8 cellular contexts compared by ENCODE assay signal in genomic region chr6:45741437-45742166, GRCh38.
DNase-seq lines count a peak whose midpoint lies in the region; ATAC-seq and TF ChIP-seq lines count a peak whose summit lies in the region.

No MANE protein-coding gene starts in this region.

- 36 to 37% methylated on average over 9 of the region's 9 CpGs for WGBS in upper lobe of left lung, 2 donors

- peak overlapping the region in 2 of 4 donors; percentile 26 for H3K27ac ChIP-seq in upper lobe of left lung

- in situ Hi-C loops in GM13976 (cut with MboI; ENCODE audit: low sequenced_read_pairs, unreplicated experiment): no loop called here

- TF ChIP-seq POLR2A in upper lobe of left lung (IDR thresholded peaks at IDR 0.05): no peak

- no peaks in the 10 kb centered on the region for H3K9me3 ChIP-seq in upper lobe of left lung

- peaks cover 0 to 13% (median 7%) of the 10 kb centered on the region in 4 donors for H3K4me1 ChIP-seq in upper lobe of left lung

- peak; percentile 18 for DNase-seq in GM13976 (ENCODE audit: low spot score)
- peak; percentile 81 for DNase-seq in RPMI7951 (ENCODE audit: low read depth)
- peak; percentile 44 to 77 for DNase-seq in foreskin fibroblast
- peak in 1 of 2 donors; percentile 8 for DNase-seq in upper lobe of left lung
- DNase-seq in NCI-H2171 (lab: John Stamatoyannopoulos, UW): no peak
- DNase-seq in DMS 273 (lab: John Stamatoyannopoulos, UW; ENCODE audit: unreplicated experiment): no peak
- no peak for DNase-seq in NCI-H2171 treated with DMSO at 0.1 percent for 48 hours (lab: John Stamatoyannopoulos, UW)

- H3K4me3 ChIP-seq in foreskin fibroblast (ENCODE audit: low read depth in 1 of 2, low read length in 2 of 2): peak overlapping the region in 1 of 2 donors; percentile 16
- H3K4me3 ChIP-seq in upper lobe of left lung: no peak overlapping the region

- ATAC-seq in HG02588 (IDR thresholded peaks at IDR 0.05; ENCODE audit: unreplicated experiment) (peak; percentile 38), upper lobe of left lung (ENCODE audit: low FRiP score in 2 of 2) (peak; percentile 43 to 70)

- H3K27me3 ChIP-seq in upper lobe of left lung: no peaks in the 10 kb centered on the region

- H3K36me3 ChIP-seq in upper lobe of left lung: no peaks in the 10 kb centered on the region

- no peak for TF ChIP-seq CTCF in GM13976 (IDR thresholded peaks at IDR 0.05; ENCODE audit: borderline replicate concordance, control extremely low read depth, extremely low read depth, insufficient read depth, missing control alignments)
- TF ChIP-seq CTCF in foreskin fibroblast (IDR thresholded peaks at IDR 0.05; ENCODE audit: low read depth, low read length): no peak
- no peak for TF ChIP-seq CTCF in upper lobe of left lung (IDR thresholded peaks at IDR 0.05)

- no peak for TF ChIP-seq EP300 in upper lobe of left lung (IDR thresholded peaks at IDR 0.05)

Comparison
In these comparisons a context has a peak if more than half of its experiments do, and no peak if none do; other contexts are left out.
1. DNase-seq: peak in GM13976 (single experiment), RPMI7951 (single experiment) and foreskin fibroblast (2 of 2); none in NCI-H2171 (single experiment), DMS 273 (single experiment) and NCI-H2171 treated with DMSO at 0.1 percent for 48 hours (single experiment).